ENCODE assay signal across 21 cellular contexts in the genomic region with DNA sequence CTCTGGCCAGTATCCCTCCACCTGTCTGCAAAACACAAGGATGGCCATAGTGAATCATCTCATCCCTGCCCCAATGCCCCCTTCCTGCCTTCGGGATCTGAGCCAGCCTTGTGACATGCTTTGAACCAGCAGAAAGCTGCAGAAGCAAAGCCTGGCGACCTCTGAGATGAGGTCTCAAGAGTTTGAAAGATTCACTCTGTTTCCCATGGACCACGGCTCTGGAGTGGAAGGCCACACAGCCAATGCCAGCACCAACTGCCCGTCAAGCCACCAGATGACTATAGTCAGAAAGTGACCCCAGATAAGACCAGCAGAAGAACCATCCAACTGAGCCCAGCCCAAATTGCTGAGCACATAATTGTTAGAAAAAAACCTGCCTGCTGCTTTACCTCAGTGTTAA.
DNase-seq lines count a peak whose midpoint lies in the region; ATAC-seq and TF ChIP-seq lines count a peak whose summit lies in the region.
"Had no signal": no experiment of that assay in that cellular context is flagged by ENCODE, and none has a peak within 500 bp of the region (broad histone marks: within the 10 kb centered on the region; RNA-seq: fewer than 3 reads in every experiment).

No MANE protein-coding gene starts in this region.

- no peaks in the 10 kb centered on the region for H3K27me3 Mint-ChIP-seq in activated CD8-positive, alpha-beta memory T cell treated with anti-CD3 and anti-CD28 coated beads, Interleukin-2, amount 10 ng/mL, durations not matched to agents 7 days and 5 days
- peaks cover 3% of the 10 kb centered on the region for H3K27me3 Mint-ChIP-seq in chondrocyte (ENCODE audit: low read depth)
- H3K27me3 Mint-ChIP-seq in osteocyte (ENCODE audit: unreplicated experiment), result no peaks in the 10 kb centered on the region

- TF ChIP-seq CTCF in chondrocyte (IDR thresholded peaks at IDR 0.05) (no peak), osteocyte (IDR thresholded peaks at IDR 0.05) (no peak)

- H3K4me3 ChIP-seq in BLaER1, result no peak overlapping the region
- H3K4me3 ChIP-seq: SJCRH30 had no signal

- CTCF ChIA-PET in activated CD8-positive, alpha-beta memory T cell treated with anti-CD3 and anti-CD28 coated beads, Interleukin-2, amount 10 ng/mL, durations not matched to agents 7 days and 5 days (lab: Charles Lee), result no interaction called here

- H3K4me3 Mint-ChIP-seq in activated CD8-positive, alpha-beta memory T cell treated with anti-CD3 and anti-CD28 coated beads, Interleukin-2, amount 10 ng/mL, durations not matched to agents 7 days and 5 days, result no peak overlapping the region
- no peak overlapping the region for H3K4me3 Mint-ChIP-seq in chondrocyte (ENCODE audit: unreplicated experiment)
- no peak overlapping the region for H3K4me3 Mint-ChIP-seq in osteocyte (ENCODE audit: unreplicated experiment)
- H3K4me3 Mint-ChIP-seq: CD4-positive, alpha-beta T cell; H9 had no signal

- no peak overlapping the region for H3K27ac Mint-ChIP-seq in activated CD8-positive, alpha-beta memory T cell treated with anti-CD3 and anti-CD28 coated beads, Interleukin-2, amount 10 ng/mL, durations not matched to agents 7 days and 5 days
- H3K27ac Mint-ChIP-seq in chondrocyte (ENCODE audit: unreplicated experiment) (no peak overlapping the region), osteocyte (ENCODE audit: unreplicated experiment) (no peak overlapping the region)
- H3K27ac Mint-ChIP-seq: CD4-positive, alpha-beta T cell; H9 had no signal

- H3K36me3 Mint-ChIP-seq in activated CD8-positive, alpha-beta memory T cell treated with anti-CD3 and anti-CD28 coated beads, Interleukin-2, amount 10 ng/mL, durations not matched to agents 7 days and 5 days, result no peaks in the 10 kb centered on the region
- H3K36me3 Mint-ChIP-seq in chondrocyte (ENCODE audit: low read depth) (no peaks in the 10 kb centered on the region), osteocyte (ENCODE audit: unreplicated experiment) (no peaks in the 10 kb centered on the region)

- peak overlapping the region; percentile 24; the same call in 1 of the 2 replicates for H3K4me2 ChIP-seq in BLaER1

- peaks cover 18% of the 10 kb centered on the region for H3K9me3 ChIP-seq in BLaER1
- H3K9me3 ChIP-seq: SJCRH30 had no signal

- no peaks in the 10 kb centered on the region for H3K4me1 Mint-ChIP-seq in activated CD8-positive, alpha-beta memory T cell treated with anti-CD3 and anti-CD28 coated beads, Interleukin-2, amount 10 ng/mL, durations not matched to agents 7 days and 5 days
- H3K4me1 Mint-ChIP-seq in chondrocyte (ENCODE audit: low read depth), result no peaks in the 10 kb centered on the region
- no peaks in the 10 kb centered on the region for H3K4me1 Mint-ChIP-seq in osteocyte (ENCODE audit: unreplicated experiment)
- H3K4me1 Mint-ChIP-seq: H9 had no signal

- H3K4me1 ChIP-seq in BLaER1, result peaks cover 33% of the 10 kb centered on the region
- H3K4me1 ChIP-seq: SJCRH30 had no signal

- no peak overlapping the region for H3K27ac ChIP-seq in BLaER1
- H3K27ac ChIP-seq: SJCRH30 had no signal

- no peaks in the 10 kb centered on the region for H3K36me3 ChIP-seq in BLaER1
- H3K36me3 ChIP-seq: SJCRH30 had no signal

- no peaks in the 10 kb centered on the region for H3K27me3 ChIP-seq in BLaER1
- H3K27me3 ChIP-seq: SJCRH30 had no signal

- H3K9ac ChIP-seq in BLaER1, result no peak overlapping the region

- no peak for ATAC-seq in activated CD8-positive, alpha-beta memory T cell treated with anti-CD3 and anti-CD28 coated beads, Interleukin-2, amount 10 ng/mL, durations not matched to agents 7 days and 5 days
- ATAC-seq in HG03571 (IDR thresholded peaks at IDR 0.05; ENCODE audit: unreplicated experiment), result no peak
- no peak for ATAC-seq in activated CD4-positive, CD25-positive, alpha-beta regulatory T cell treated with anti-CD3 and anti-CD28 coated beads, Interleukin-2, amount 50 U/mL, for 24 hours

- H4K20me1 ChIP-seq in BLaER1, result no peaks in the 10 kb centered on the region

- no peaks in the 10 kb centered on the region for H3K9me3 Mint-ChIP-seq in activated CD8-positive, alpha-beta memory T cell treated with anti-CD3 and anti-CD28 coated beads, Interleukin-2, amount 10 ng/mL, durations not matched to agents 7 days and 5 days (ENCODE audit: low read depth)
- H3K9me3 Mint-ChIP-seq in chondrocyte (ENCODE audit: low read depth), result peaks cover 25% of the 10 kb centered on the region
- H3K9me3 Mint-ChIP-seq in osteocyte (ENCODE audit: unreplicated experiment), result peaks cover 23% of the 10 kb centered on the region

- DNase-seq in activated CD8-positive, alpha-beta memory T cell treated with anti-CD3 and anti-CD28 coated beads, Interleukin-2, amount 50 U/mL, for 48 hours, result peak; percentile 3
- no peak for DNase-seq in activated CD8-positive, alpha-beta memory T cell treated with anti-CD3 and anti-CD28 coated beads, Interleukin-2, amount 10 ng/mL, durations not matched to agents 7 days and 5 days
- DNase-seq in chondrocyte (ENCODE audit: low spot score) (peak; percentile 26), osteocyte (ENCODE audit: extremely low spot score, unreplicated experiment) (peak; percentile 72), medulla oblongata (ENCODE audit: extremely low spot score) (no peak)
- DNase-seq: 8988T, ACHN, H9, KBM-7, MV-4-11, NCI-H1105 treated with DMSO at 0.1 percent for 48 hours, NCI-H146, NCI-H1930, NCI-H446, NCI-H524 treated with DMSO at 0.1 percent for 48 hours, NCI-H774, SJCRH30 had no signal

Comparison
In these comparisons a context has a peak if more than half of its experiments do, and no peak if none do; other contexts are left out.
1. DNase-seq: peak in activated CD8-positive, alpha-beta memory T cell treated with anti-CD3 and anti-CD28 coated beads, Interleukin-2, amount 50 U/mL, for 48 hours (single experiment), chondrocyte (single experiment) and osteocyte (single experiment); none in activated CD8-positive, alpha-beta memory T cell treated with anti-CD3 and anti-CD28 coated beads, Interleukin-2, amount 10 ng/mL, durations not matched to agents 7 days and 5 days (single experiment) and medulla oblongata (single experiment).